ENCODE assay signal across 8 cellular contexts in genomic region chr1:205591522-205592351, GRCh38. TPM values are rescaled to one million over a fixed set of nuclear protein-coding genes. Genes with fewer than 3 reads are reported as not detected.
DNase-seq lines count a peak whose midpoint lies in the region; ATAC-seq and TF ChIP-seq lines count a peak whose summit lies in the region.

No MANE protein-coding gene starts in this region.

- peak; percentile 64 for ATAC-seq in GM19438 (IDR thresholded peaks at IDR 0.05; ENCODE audit: low read depth, unreplicated experiment)
- ATAC-seq in activated CD8-positive, alpha-beta T cell treated with anti-CD3 and anti-CD28 coated beads for 36 hours: peak; percentile 93

- peaks cover 21% of the 10 kb centered on the region for H3K36me3 Mint-ChIP-seq in activated CD8-positive, alpha-beta T cell treated with anti-CD3 and anti-CD28 coated beads for 36 hours (ENCODE audit: low read depth)

- intact Hi-C loops in activated CD8-positive, alpha-beta T cell treated with anti-CD3 and anti-CD28 coated beads for 36 hours (cut with micrococcal nuclease): loop anchor here (1.0 kb wide), 2 partner anchors 41 to 66 kb away; partner anchors contain the start of gene ELK4

- H3K27me3 Mint-ChIP-seq in activated CD8-positive, alpha-beta T cell treated with anti-CD3 and anti-CD28 coated beads for 36 hours: no peaks in the 10 kb centered on the region

- peak; percentile 96 for TF ChIP-seq CTCF in activated CD8-positive, alpha-beta T cell treated with anti-CD3 and anti-CD28 coated beads for 36 hours (IDR thresholded peaks at IDR 0.05)

- H3K9me3 Mint-ChIP-seq in activated CD8-positive, alpha-beta T cell treated with anti-CD3 and anti-CD28 coated beads for 36 hours: no peaks in the 10 kb centered on the region

- POLR2A ChIA-PET in activated CD8-positive, alpha-beta T cell treated with anti-CD3 and anti-CD28 coated beads for 36 hours (lab: Charles Lee): interaction anchor here (0.7 to 7.1 kb wide), 11 partner anchors 9 to 386 kb away, joined by 3 to 119 read pairs (median 4); partner anchors contain the start of gene ELK4

- DNase-seq in CD1c-positive myeloid dendritic cell (ENCODE audit: extremely low spot score): peak; percentile 93
- DNase-seq in HPDE6-E6E7 (ENCODE audit: extremely low spot score): peak; percentile 95
- peak; percentile 93 for DNase-seq in NCI-H82 (lab: John Stamatoyannopoulos, UW)
- DNase-seq in activated CD8-positive, alpha-beta T cell treated with anti-CD3 and anti-CD28 coated beads for 36 hours: peak; percentile 95
- peak; percentile 85 for DNase-seq in effector CD4-positive, alpha-beta T cell
- peak; percentile 81 for DNase-seq in lung microvascular endothelial cell (ENCODE audit: low read depth in 2 of 2)
- DNase-seq in stimulated activated CD4-positive, alpha-beta T cell treated with anti-CD3 and anti-CD28 coated beads, TNF-alpha, amount 100 ng/mL, for 48 hours (ENCODE audit: low read depth in 3 of 3): peak; percentile 79 to 87 (median 82)

- peak overlapping the region; percentile 93 for H3K27ac Mint-ChIP-seq in activated CD8-positive, alpha-beta T cell treated with anti-CD3 and anti-CD28 coated beads for 36 hours

- peak overlapping the region; percentile 84 for H3K4me3 Mint-ChIP-seq in activated CD8-positive, alpha-beta T cell treated with anti-CD3 and anti-CD28 coated beads for 36 hours

- H3K4me1 Mint-ChIP-seq in activated CD8-positive, alpha-beta T cell treated with anti-CD3 and anti-CD28 coated beads for 36 hours (ENCODE audit: low read depth): peaks cover 38% of the 10 kb centered on the region

- CTCF ChIA-PET in activated CD8-positive, alpha-beta T cell treated with anti-CD3 and anti-CD28 coated beads for 36 hours (lab: Charles Lee): interaction anchor here (0.6 to 9.8 kb wide), 49 partner anchors 9 to 386 kb away, joined by 3 to 396 read pairs (median 6); partner anchors contain the start of genes ELK4, RAB29 and SLC45A3

RNA-seq across cellular contexts. Expression of gene ELK4, which starts 40.1 kb away (rescaled TPM):
- total RNA-seq in activated CD8-positive, alpha-beta T cell treated with anti-CD3 and anti-CD28 coated beads for 36 hours: 10 to 100 TPM; 61.5 to 62.1 TPM
- 26.4 and 27.0 TPM in 2 replicates for total RNA-seq in lung microvascular endothelial cell

Comparison
In these comparisons a context has a peak if more than half of its experiments do, and no peak if none do; other contexts are left out.
1. Peak in every context shown above with its lines: DNase-seq and ATAC-seq.